ENCODE assay signal across 21 cellular contexts in the genomic region with DNA sequence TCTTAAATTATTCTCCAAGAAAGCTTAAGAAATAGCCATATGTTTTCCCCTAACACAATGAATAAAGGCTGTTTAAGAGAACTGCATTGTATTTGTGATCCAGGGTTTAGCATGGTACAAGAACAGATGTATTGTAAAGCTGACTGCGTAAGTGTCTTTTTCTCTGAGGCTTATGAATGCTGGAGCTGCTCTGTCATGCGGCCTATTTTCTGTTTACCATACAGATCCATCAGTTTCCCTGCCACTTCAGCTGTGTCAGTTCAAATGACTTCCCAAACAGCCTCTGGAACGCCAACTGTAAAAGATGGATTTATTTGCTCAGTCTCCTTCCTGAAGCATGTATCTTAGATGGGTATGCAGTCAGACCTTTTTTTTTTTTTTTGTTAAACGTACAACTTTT.
DNase-seq lines count a peak whose midpoint lies in the region; ATAC-seq and TF ChIP-seq lines count a peak whose summit lies in the region.
"Had no signal": no experiment of that assay in that cellular context is flagged by ENCODE, and none has a peak within 500 bp of the region (broad histone marks: within the 10 kb centered on the region; RNA-seq: fewer than 3 reads in every experiment).

No MANE protein-coding gene starts in this region.

- H3K27me3 ChIP-seq in neural cell (ENCODE audit: insufficient read depth, low read depth, low read length) = no peaks in the 10 kb centered on the region

- H3F3A ChIP-seq in neural cell (ENCODE audit: insufficient read depth, low read length, poor library complexity, severe bottlenecking) = no peaks in the 10 kb centered on the region

- no peak overlapping the region for H2AFZ ChIP-seq in neural cell (ENCODE audit: low read depth, low read length)
- H2AFZ ChIP-seq: GM23248 had no signal

- H3K27me3 Mint-ChIP-seq in activated naive CD8-positive, alpha-beta T cell treated with anti-CD3 and anti-CD28 coated beads, Interleukin-2, amount 50 U/mL, for 24 hours = no peaks in the 10 kb centered on the region
- H3K27me3 Mint-ChIP-seq in activated naive CD8-positive, alpha-beta T cell treated with anti-CD3 and anti-CD28 coated beads for 36 hours = no peaks in the 10 kb centered on the region

- no peaks in the 10 kb centered on the region for H3K9me2 ChIP-seq in neural cell (ENCODE audit: insufficient read depth, low read length)

- H3K4me3 Mint-ChIP-seq in activated naive CD8-positive, alpha-beta T cell treated with anti-CD3 and anti-CD28 coated beads, Interleukin-2, amount 50 U/mL, for 24 hours = no peak overlapping the region
- no peak overlapping the region for H3K4me3 Mint-ChIP-seq in activated naive CD8-positive, alpha-beta T cell treated with anti-CD3 and anti-CD28 coated beads for 36 hours
- H3K4me3 Mint-ChIP-seq: CD14-positive monocyte had no signal

- H3K9ac ChIP-seq in neural cell (ENCODE audit: low read length) = no peak overlapping the region
- H3K9ac ChIP-seq: GM23248 had no signal

- CTCF ChIA-PET in RWPE1 (lab: Yijun Ruan, JAX) = no interaction called here

- H3K4me3 ChIP-seq in neural cell (ENCODE audit: low read length) = no peak overlapping the region
- H3K4me3 ChIP-seq: GM12878, GM23248, HAP-1 had no signal

- TF ChIP-seq RAD21 in neural cell (conservative IDR thresholded peaks at IDR 0.05) = no peak

- no peak for ATAC-seq in activated naive CD8-positive, alpha-beta T cell treated with anti-CD3 and anti-CD28 coated beads, Interleukin-2, amount 50 U/mL, for 24 hours
- ATAC-seq: GM12878 had no signal

- no peaks in the 10 kb centered on the region for H3K4me1 Mint-ChIP-seq in activated naive CD8-positive, alpha-beta T cell treated with anti-CD3 and anti-CD28 coated beads, Interleukin-2, amount 50 U/mL, for 24 hours
- no peaks in the 10 kb centered on the region for H3K4me1 Mint-ChIP-seq in activated naive CD8-positive, alpha-beta T cell treated with anti-CD3 and anti-CD28 coated beads for 36 hours
- H3K4me1 Mint-ChIP-seq: CD14-positive monocyte had no signal

- peak; percentile 88 for TF ChIP-seq EP300 in neural cell (conservative IDR thresholded peaks at IDR 0.05; ENCODE audit: poor library complexity, severe bottlenecking)

- peaks cover 16% of the 10 kb centered on the region for H3K9me3 Mint-ChIP-seq in activated naive CD8-positive, alpha-beta T cell treated with anti-CD3 and anti-CD28 coated beads, Interleukin-2, amount 50 U/mL, for 24 hours
- H3K9me3 Mint-ChIP-seq in activated naive CD8-positive, alpha-beta T cell treated with anti-CD3 and anti-CD28 coated beads for 36 hours = peaks cover 6% of the 10 kb centered on the region
- H3K9me3 Mint-ChIP-seq: CD14-positive monocyte had no signal

- DNase-seq in NCI-H1417 (lab: John Stamatoyannopoulos, UW) (peak in 2 of 3 experiments; percentile 31 to 61), NCI-H1417 treated with DMSO at 0.1 percent for 48 hours (lab: John Stamatoyannopoulos, UW) (no peak), DMS153 (lab: John Stamatoyannopoulos, UW) (peak; percentile 58), SHP77 (lab: John Stamatoyannopoulos, UW) (peak; percentile 78 to 81), RWPE1 (ENCODE audit: low spot score) (no peak)
- DNase-seq in activated naive CD8-positive, alpha-beta T cell treated with anti-CD3 and anti-CD28 coated beads, Interleukin-2, amount 50 U/mL, for 24 hours = no peak
- no peak for DNase-seq in activated naive CD8-positive, alpha-beta T cell treated with anti-CD3 and anti-CD28 coated beads for 36 hours
- DNase-seq: AML-193, GM23248, IMR-90, NCI-H1436, NCI-H2029 treated with DMSO at 0.1 percent for 48 hours, NCI-H345, NCI-H526 treated with DMSO at 0.1 percent for 48 hours, SW 1271 had no signal

- no peaks in the 10 kb centered on the region for H3K36me3 Mint-ChIP-seq in activated naive CD8-positive, alpha-beta T cell treated with anti-CD3 and anti-CD28 coated beads, Interleukin-2, amount 50 U/mL, for 24 hours (ENCODE audit: low read depth)
- H3K36me3 Mint-ChIP-seq in activated naive CD8-positive, alpha-beta T cell treated with anti-CD3 and anti-CD28 coated beads for 36 hours = no peaks in the 10 kb centered on the region
- H3K36me3 Mint-ChIP-seq: CD14-positive monocyte had no signal

- no peaks in the 10 kb centered on the region for H3K9me3 ChIP-seq in neural cell (ENCODE audit: low read length)
- H3K9me3 ChIP-seq: HAP-1 had no signal

- H3K27ac Mint-ChIP-seq in activated naive CD8-positive, alpha-beta T cell treated with anti-CD3 and anti-CD28 coated beads, Interleukin-2, amount 50 U/mL, for 24 hours = no peak overlapping the region
- H3K27ac Mint-ChIP-seq in activated naive CD8-positive, alpha-beta T cell treated with anti-CD3 and anti-CD28 coated beads for 36 hours = no peak overlapping the region
- H3K27ac Mint-ChIP-seq: CD14-positive monocyte had no signal

- H3K27ac ChIP-seq in neural cell (ENCODE audit: low read length) = no peak overlapping the region
- no peak overlapping the region for H3K27ac ChIP-seq in RWPE1
- H3K27ac ChIP-seq: 22Rv1, GM23248, HL-60 had no signal

- H4K20me1 ChIP-seq in neural cell (ENCODE audit: insufficient read depth) = no peaks in the 10 kb centered on the region

- no peaks in the 10 kb centered on the region for H3K36me3 ChIP-seq in neural cell (ENCODE audit: insufficient read depth, low read length)
- H3K36me3 ChIP-seq: HAP-1 had no signal

- H3K79me2 ChIP-seq in neural cell (replicated peaks; ENCODE audit: insufficient read depth, low read length) = no peaks in the 10 kb centered on the region

- H3K4me2 ChIP-seq in neural cell (ENCODE audit: low read length) = no peak overlapping the region

- POLR2A ChIA-PET in RWPE1 (lab: Yijun Ruan, JAX; ENCODE audit: low non-redundant PET) = no interaction called here

- no peak for TF ChIP-seq CTCF in neural cell (IDR thresholded peaks at IDR 0.05; ENCODE audit: poor library complexity, severe bottlenecking)
- no peak for TF ChIP-seq CTCF in RWPE1 (conservative IDR thresholded peaks at IDR 0.05; ENCODE audit: low read depth)

TF ChIP-seq in neural cell, 6 proteins besides CTCF, POLR2A, EP300 and RAD21:
- TF ChIP-seq REST (IDR thresholded peaks at IDR 0.05; ENCODE audit: borderline replicate concordance) (peak; percentile 89), EZH2 (IDR thresholded peaks at IDR 0.05; ENCODE audit: borderline replicate concordance, insufficient read depth, low read length, poor library complexity, severe bottlenecking) (no peak), SMC3 (conservative IDR thresholded peaks at IDR 0.05; ENCODE audit: poor library complexity) (no peak), POLR2AphosphoS5 (IDR thresholded peaks at IDR 0.05) (peak; percentile 83), TAF1 (IDR thresholded peaks at IDR 0.05; ENCODE audit: low read depth) (no peak), MXI1 (conservative IDR thresholded peaks at IDR 0.05; ENCODE audit: poor library complexity, severe bottlenecking) (no peak)

Comparison
In these comparisons a context has a peak if more than half of its experiments do, and no peak if none do; other contexts are left out.
1. DNase-seq: peak in NCI-H1417 (2 of 3), DMS153 (single experiment) and SHP77 (2 of 2); none in NCI-H1417 treated with DMSO at 0.1 percent for 48 hours (single experiment), RWPE1 (single experiment), activated naive CD8-positive, alpha-beta T cell treated with anti-CD3 and anti-CD28 coated beads, Interleukin-2, amount 50 U/mL, for 24 hours (single experiment) and activated naive CD8-positive, alpha-beta T cell treated with anti-CD3 and anti-CD28 coated beads for 36 hours (single experiment).